In genomic region chr17:14300628-14301278, GRCh38 we compare ENCODE assay signal across 1 cellular context.
TF ChIP-seq lines count a peak whose summit lies in the region.

TSS of gene HS3ST3B1 (plus strand) at chr17:14301081. CDS start at chr17:14301519, 438 bp downstream.

TF ChIP-seq in K562, 482 proteins besides CTCF, POLR2A, EP300 and RAD21 (continued from another document):
- TF ChIP-seq, protein P1, sequence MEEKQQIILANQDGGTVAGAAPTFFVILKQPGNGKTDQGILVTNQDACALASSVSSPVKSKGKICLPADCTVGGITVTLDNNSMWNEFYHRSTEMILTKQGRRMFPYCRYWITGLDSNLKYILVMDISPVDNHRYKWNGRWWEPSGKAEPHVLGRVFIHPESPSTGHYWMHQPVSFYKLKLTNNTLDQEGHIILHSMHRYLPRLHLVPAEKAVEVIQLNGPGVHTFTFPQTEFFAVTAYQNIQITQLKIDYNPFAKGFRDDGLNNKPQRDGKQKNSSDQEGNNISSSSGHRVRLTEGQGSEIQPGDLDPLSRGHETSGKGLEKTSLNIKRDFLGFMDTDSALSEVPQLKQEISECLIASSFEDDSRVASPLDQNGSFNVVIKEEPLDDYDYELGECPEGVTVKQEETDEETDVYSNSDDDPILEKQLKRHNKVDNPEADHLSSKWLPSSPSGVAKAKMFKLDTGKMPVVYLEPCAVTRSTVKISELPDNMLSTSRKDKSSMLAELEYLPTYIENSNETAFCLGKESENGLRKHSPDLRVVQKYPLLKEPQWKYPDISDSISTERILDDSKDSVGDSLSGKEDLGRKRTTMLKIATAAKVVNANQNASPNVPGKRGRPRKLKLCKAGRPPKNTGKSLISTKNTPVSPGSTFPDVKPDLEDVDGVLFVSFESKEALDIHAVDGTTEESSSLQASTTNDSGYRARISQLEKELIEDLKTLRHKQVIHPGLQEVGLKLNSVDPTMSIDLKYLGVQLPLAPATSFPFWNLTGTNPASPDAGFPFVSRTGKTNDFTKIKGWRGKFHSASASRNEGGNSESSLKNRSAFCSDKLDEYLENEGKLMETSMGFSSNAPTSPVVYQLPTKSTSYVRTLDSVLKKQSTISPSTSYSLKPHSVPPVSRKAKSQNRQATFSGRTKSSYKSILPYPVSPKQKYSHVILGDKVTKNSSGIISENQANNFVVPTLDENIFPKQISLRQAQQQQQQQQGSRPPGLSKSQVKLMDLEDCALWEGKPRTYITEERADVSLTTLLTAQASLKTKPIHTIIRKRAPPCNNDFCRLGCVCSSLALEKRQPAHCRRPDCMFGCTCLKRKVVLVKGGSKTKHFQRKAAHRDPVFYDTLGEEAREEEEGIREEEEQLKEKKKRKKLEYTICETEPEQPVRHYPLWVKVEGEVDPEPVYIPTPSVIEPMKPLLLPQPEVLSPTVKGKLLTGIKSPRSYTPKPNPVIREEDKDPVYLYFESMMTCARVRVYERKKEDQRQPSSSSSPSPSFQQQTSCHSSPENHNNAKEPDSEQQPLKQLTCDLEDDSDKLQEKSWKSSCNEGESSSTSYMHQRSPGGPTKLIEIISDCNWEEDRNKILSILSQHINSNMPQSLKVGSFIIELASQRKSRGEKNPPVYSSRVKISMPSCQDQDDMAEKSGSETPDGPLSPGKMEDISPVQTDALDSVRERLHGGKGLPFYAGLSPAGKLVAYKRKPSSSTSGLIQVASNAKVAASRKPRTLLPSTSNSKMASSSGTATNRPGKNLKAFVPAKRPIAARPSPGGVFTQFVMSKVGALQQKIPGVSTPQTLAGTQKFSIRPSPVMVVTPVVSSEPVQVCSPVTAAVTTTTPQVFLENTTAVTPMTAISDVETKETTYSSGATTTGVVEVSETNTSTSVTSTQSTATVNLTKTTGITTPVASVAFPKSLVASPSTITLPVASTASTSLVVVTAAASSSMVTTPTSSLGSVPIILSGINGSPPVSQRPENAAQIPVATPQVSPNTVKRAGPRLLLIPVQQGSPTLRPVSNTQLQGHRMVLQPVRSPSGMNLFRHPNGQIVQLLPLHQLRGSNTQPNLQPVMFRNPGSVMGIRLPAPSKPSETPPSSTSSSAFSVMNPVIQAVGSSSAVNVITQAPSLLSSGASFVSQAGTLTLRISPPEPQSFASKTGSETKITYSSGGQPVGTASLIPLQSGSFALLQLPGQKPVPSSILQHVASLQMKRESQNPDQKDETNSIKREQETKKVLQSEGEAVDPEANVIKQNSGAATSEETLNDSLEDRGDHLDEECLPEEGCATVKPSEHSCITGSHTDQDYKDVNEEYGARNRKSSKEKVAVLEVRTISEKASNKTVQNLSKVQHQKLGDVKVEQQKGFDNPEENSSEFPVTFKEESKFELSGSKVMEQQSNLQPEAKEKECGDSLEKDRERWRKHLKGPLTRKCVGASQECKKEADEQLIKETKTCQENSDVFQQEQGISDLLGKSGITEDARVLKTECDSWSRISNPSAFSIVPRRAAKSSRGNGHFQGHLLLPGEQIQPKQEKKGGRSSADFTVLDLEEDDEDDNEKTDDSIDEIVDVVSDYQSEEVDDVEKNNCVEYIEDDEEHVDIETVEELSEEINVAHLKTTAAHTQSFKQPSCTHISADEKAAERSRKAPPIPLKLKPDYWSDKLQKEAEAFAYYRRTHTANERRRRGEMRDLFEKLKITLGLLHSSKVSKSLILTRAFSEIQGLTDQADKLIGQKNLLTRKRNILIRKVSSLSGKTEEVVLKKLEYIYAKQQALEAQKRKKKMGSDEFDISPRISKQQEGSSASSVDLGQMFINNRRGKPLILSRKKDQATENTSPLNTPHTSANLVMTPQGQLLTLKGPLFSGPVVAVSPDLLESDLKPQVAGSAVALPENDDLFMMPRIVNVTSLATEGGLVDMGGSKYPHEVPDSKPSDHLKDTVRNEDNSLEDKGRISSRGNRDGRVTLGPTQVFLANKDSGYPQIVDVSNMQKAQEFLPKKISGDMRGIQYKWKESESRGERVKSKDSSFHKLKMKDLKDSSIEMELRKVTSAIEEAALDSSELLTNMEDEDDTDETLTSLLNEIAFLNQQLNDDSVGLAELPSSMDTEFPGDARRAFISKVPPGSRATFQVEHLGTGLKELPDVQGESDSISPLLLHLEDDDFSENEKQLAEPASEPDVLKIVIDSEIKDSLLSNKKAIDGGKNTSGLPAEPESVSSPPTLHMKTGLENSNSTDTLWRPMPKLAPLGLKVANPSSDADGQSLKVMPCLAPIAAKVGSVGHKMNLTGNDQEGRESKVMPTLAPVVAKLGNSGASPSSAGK (IDR thresholded peaks at IDR 0.05) = 0 out of 2 replicates have a peak, but pooled peaks have one; percentile 37
- TF ChIP-seq ZNF133 (CRISPR knock-in tag; IDR thresholded peaks at IDR 0.05) (no peak), NFYB (IDR thresholded peaks at IDR 0.05; ENCODE audit: extremely low read depth, insufficient read length) (peak; percentile 59), HMGN3 (IDR thresholded peaks at IDR 0.05; ENCODE audit: borderline replicate concordance, extremely low read depth, insufficient read length, low read depth, low read length) (no peak), JUN (IDR thresholded peaks at IDR 0.05; ENCODE audit: borderline replicate concordance, low read depth, low read length) (no peak), JUN (CRISPR knock-in tag; IDR thresholded peaks at IDR 0.05; ENCODE audit: borderline replicate concordance) (no peak)
